Comparison of ENCODE assay signal across 30 cellular contexts in the genomic region with DNA sequence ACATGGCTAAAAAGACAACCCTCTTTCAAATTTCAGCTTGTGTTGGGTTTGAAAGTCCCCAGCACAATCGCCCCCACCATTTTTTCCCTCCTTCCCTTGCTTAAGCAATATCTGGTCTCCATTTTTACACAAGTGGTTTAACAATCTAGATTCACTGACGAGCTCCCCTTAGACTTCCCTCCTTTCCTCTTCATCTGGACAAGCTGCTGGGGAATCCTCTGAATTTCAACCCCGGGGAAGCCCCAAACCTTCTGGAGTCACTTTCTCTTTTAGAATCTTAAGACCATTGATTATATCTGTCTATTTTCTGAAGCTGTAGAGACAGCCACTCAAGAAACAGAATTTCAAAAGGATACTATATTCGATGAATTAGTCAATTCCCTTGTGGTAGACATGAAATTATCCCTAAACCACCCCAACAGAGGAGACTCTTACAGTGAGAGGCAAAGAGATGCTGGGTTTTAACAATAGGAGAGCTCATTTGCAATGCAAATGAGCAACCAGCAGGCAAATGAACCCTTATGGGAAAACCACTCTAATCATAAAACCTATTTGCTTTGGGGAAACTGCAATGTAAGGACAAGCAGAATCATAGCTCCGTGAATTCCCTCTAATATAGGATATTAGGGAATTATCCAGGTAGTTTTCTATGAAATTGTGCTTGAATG.
DNase-seq lines count a peak whose midpoint lies in the region; ATAC-seq, FAIRE-seq and TF ChIP-seq lines count a peak whose summit lies in the region.
"Had no signal": no experiment of that assay in that cellular context is flagged by ENCODE, and none has a peak within 500 bp of the region (broad histone marks: within the 10 kb centered on the region; RNA-seq: fewer than 3 reads in every experiment).

No MANE protein-coding gene starts in this region.

- TF ChIP-seq CTCF in A673 (conservative IDR thresholded peaks at IDR 0.05; ENCODE audit: low read depth, low read length) (no peak), glutamatergic neuron (IDR thresholded peaks at IDR 0.05; ENCODE audit: partially characterized antibody, unreplicated experiment) (no peak), D721Med (IDR thresholded peaks at IDR 0.05; ENCODE audit: insufficient read depth, missing control alignments) (no peak), MCF 10A (IDR thresholded peaks at IDR 0.05; ENCODE audit: unreplicated experiment) (no peak)

- no TSS peak for BruUV-seq in A673 (replicated peaks; lab: Mats Ljungman, UMichigan)
- BruUV-seq in MCF 10A (replicated peaks; lab: Mats Ljungman, UMichigan), result no TSS peak

- peak; percentile 82 for DNase-seq in A673 (ENCODE audit: low spot score)
- DNase-seq in NCI-H524 treated with DMSO at 0.1 percent for 48 hours (lab: John Stamatoyannopoulos, UW), result peak; percentile 35
- no peak for DNase-seq in glutamatergic neuron
- no peak for DNase-seq in D721Med (ENCODE audit: insufficient read length, low spot score)
- no peak for DNase-seq in activated effector memory CD4-positive, alpha-beta T cell treated with anti-CD3 and anti-CD28 coated beads, Interleukin-2, amount 50 U/mL, for 16 hours
- DNase-seq in MCF 10A (ENCODE audit: unreplicated experiment), result no peak
- no peak for DNase-seq in superior temporal gyrus (ENCODE audit: extremely low spot score)
- DNase-seq: activated CD4-positive, alpha-beta T cell treated with anti-CD3 and anti-CD28 coated beads for 4 hours; activated naive CD8-positive, alpha-beta T cell treated with anti-CD3 and anti-CD28 coated beads, Interleukin-2, amount 50 U/mL, for 24 hours; brain microvascular endothelial cell; Calu3; midbrain; MM.1S; NCI-H1930; NCI-H446; testis had no signal

- intact Hi-C loops in A673 (cut with micrococcal nuclease; ENCODE audit: unreplicated experiment), result loop anchor here (10.0 kb wide), 3 partner anchors 207 to 397 kb away; partner anchors contain the start of gene USPL1
- intact Hi-C loops in MCF 10A (cut with micrococcal nuclease), result loop anchor here (10.0 kb wide), 2 partner anchors 337 to 397 kb away; partner anchors contain the start of gene USPL1

- no peaks in the 10 kb centered on the region for H3K36me3 Mint-ChIP-seq in glutamatergic neuron (ENCODE audit: unreplicated experiment)
- H3K36me3 Mint-ChIP-seq in MCF 10A (ENCODE audit: insufficient read depth, unreplicated experiment), result no peaks in the 10 kb centered on the region
- H3K36me3 Mint-ChIP-seq: natural killer cell treated with Interleukin-12 subunit alpha and Interleukin-12 subunit beta and Interleukin-15 and Interleukin-18, amount 100 ng/mL, for 72 hours; stimulated activated effector memory CD8-positive, alpha-beta T cell treated with anti-CD3 and anti-CD28 coated beads, Interleukin-12 subunit alpha, Interleukin-12 subunit beta, amount 100 ng/mL, for 72 hours had no signal

- no peak for FAIRE-seq in D721Med (lab: Jason Lieb, UNC)
- FAIRE-seq: A204.1, colon, endometrium, G401.6, TTC549 had no signal

- no peaks in the 10 kb centered on the region for H3K27me3 ChIP-seq in A673 (replicated peaks; ENCODE audit: insufficient read depth, low read depth, low read length, poor library complexity)
- H3K27me3 ChIP-seq: BLaER1, brain microvascular endothelial cell, testis, vagina had no signal

- peaks cover 68% of the 10 kb centered on the region for H3K36me3 ChIP-seq in A673 (ENCODE audit: insufficient read depth, low read length, poor library complexity, severe bottlenecking)
- H3K36me3 ChIP-seq: BLaER1, brain microvascular endothelial cell, HAP-1, vagina had no signal

- H3K4me3 ChIP-seq in A673 (ENCODE audit: low read depth, low read length, poor library complexity, severe bottlenecking), result peak overlapping the region; percentile 51
- H3K4me3 ChIP-seq: BLaER1, HAP-1, testis, vagina had no signal

- H3K4me3 Mint-ChIP-seq in glutamatergic neuron (ENCODE audit: unreplicated experiment) (peak overlapping the region; percentile 63), MCF 10A (ENCODE audit: unreplicated experiment) (no peak overlapping the region)
- H3K4me3 Mint-ChIP-seq: activated naive CD8-positive, alpha-beta T cell treated with anti-CD3 and anti-CD28 coated beads, Interleukin-2, amount 50 U/mL, for 24 hours; natural killer cell treated with Interleukin-12 subunit alpha and Interleukin-12 subunit beta and Interleukin-15 and Interleukin-18, amount 100 ng/mL, for 72 hours; stimulated activated effector memory CD8-positive, alpha-beta T cell treated with anti-CD3 and anti-CD28 coated beads, Interleukin-12 subunit alpha, Interleukin-12 subunit beta, amount 100 ng/mL, for 72 hours had no signal

- peak overlapping the region; percentile 99 for H3K27ac ChIP-seq in A673 (ENCODE audit: low read depth, low read length, poor library complexity, severe bottlenecking)
- H3K27ac ChIP-seq: BLaER1, brain microvascular endothelial cell, testis, vagina had no signal

- ATAC-seq in HG02610 (IDR thresholded peaks at IDR 0.05; ENCODE audit: unreplicated experiment), result peak; percentile 54
- ATAC-seq: activated naive CD8-positive, alpha-beta T cell treated with anti-CD3 and anti-CD28 coated beads, Interleukin-2, amount 50 U/mL, for 24 hours; left lobe of liver; natural killer cell treated with Interleukin-12 subunit alpha and Interleukin-12 subunit beta and Interleukin-15 and Interleukin-18, amount 100 ng/mL, for 72 hours; stimulated activated effector memory CD8-positive, alpha-beta T cell treated with anti-CD3 and anti-CD28 coated beads, Interleukin-12 subunit alpha, Interleukin-12 subunit beta, amount 100 ng/mL, for 72 hours had no signal

- peaks cover 64% of the 10 kb centered on the region for H3K4me1 ChIP-seq in A673 (ENCODE audit: insufficient read depth, low read length, poor library complexity, severe bottlenecking)
- H3K4me1 ChIP-seq: BLaER1, testis, vagina had no signal

- POLR2A ChIA-PET in A673 (lab: Charles Lee; ENCODE audit: low non-redundant PET) (interaction anchor here (0.6 to 1.0 kb wide), 4 partner anchors 9 to 32 kb away, joined by 3 to 4 read pairs (median 3); no protein-coding TSS in a partner anchor), MCF 10A (lab: Yijun Ruan, JAX) (interaction anchor here (0.8 to 1.5 kb wide), 2 partner anchors 13 to 127 kb away, joined by 3 read pairs; no protein-coding TSS in a partner anchor)

- H3K9me3 ChIP-seq in A673 (ENCODE audit: low read depth, low read length, poor library complexity, severe bottlenecking), result no peaks in the 10 kb centered on the region
- H3K9me3 ChIP-seq: BLaER1, HAP-1, testis, vagina had no signal

- H3K4me1 Mint-ChIP-seq in glutamatergic neuron (ENCODE audit: low read depth, unreplicated experiment) (peaks cover 41% of the 10 kb centered on the region), MCF 10A (ENCODE audit: insufficient read depth, unreplicated experiment) (peaks cover 5% of the 10 kb centered on the region)

- H3K27me3 Mint-ChIP-seq in glutamatergic neuron (ENCODE audit: unreplicated experiment) (peaks cover 2% of the 10 kb centered on the region), MCF 10A (ENCODE audit: insufficient read depth, unreplicated experiment) (no peaks in the 10 kb centered on the region)

- H3K27ac Mint-ChIP-seq in glutamatergic neuron (ENCODE audit: unreplicated experiment), result peak overlapping the region; percentile 86
- no peak overlapping the region for H3K27ac Mint-ChIP-seq in MCF 10A (ENCODE audit: low read depth, unreplicated experiment)
- H3K27ac Mint-ChIP-seq: activated naive CD8-positive, alpha-beta T cell treated with anti-CD3 and anti-CD28 coated beads, Interleukin-2, amount 50 U/mL, for 24 hours; activated T-helper 2 cell treated with anti-CD3 and anti-CD28 coated beads, Interferon-gamma antibody, Interleukin-2, Interleukin-4, amounts not matched to agents 10 μg/mL and 5 μg/mL and 100 μg/mL, durations not matched to agents 14 hours and 24 hours and 36 hours; natural killer cell treated with Interleukin-12 subunit alpha and Interleukin-12 subunit beta and Interleukin-15 and Interleukin-18, amount 100 ng/mL, for 72 hours; progenitor cell of endocrine pancreas; stimulated activated effector memory CD8-positive, alpha-beta T cell treated with anti-CD3 and anti-CD28 coated beads, Interleukin-12 subunit alpha, Interleukin-12 subunit beta, amount 100 ng/mL, for 72 hours had no signal

- H3K9me3 Mint-ChIP-seq in glutamatergic neuron (ENCODE audit: unreplicated experiment) (no peaks in the 10 kb centered on the region), MCF 10A (ENCODE audit: unreplicated experiment) (no peaks in the 10 kb centered on the region)
- H3K9me3 Mint-ChIP-seq: activated naive CD8-positive, alpha-beta T cell treated with anti-CD3 and anti-CD28 coated beads, Interleukin-2, amount 50 U/mL, for 24 hours; activated T-helper 2 cell treated with anti-CD3 and anti-CD28 coated beads, Interferon-gamma antibody, Interleukin-2, Interleukin-4, amounts not matched to agents 10 μg/mL and 5 μg/mL and 100 μg/mL, durations not matched to agents 14 hours and 24 hours and 36 hours; natural killer cell treated with Interleukin-12 subunit alpha and Interleukin-12 subunit beta and Interleukin-15 and Interleukin-18, amount 100 ng/mL, for 72 hours; stimulated activated effector memory CD8-positive, alpha-beta T cell treated with anti-CD3 and anti-CD28 coated beads, Interleukin-12 subunit alpha, Interleukin-12 subunit beta, amount 100 ng/mL, for 72 hours had no signal

- CTCF ChIA-PET in A673 (lab: Charles Lee), result interaction anchor here (0.6 to 1.0 kb wide), 5 partner anchors 32 to 897 kb away, joined by 3 to 6 read pairs (median 3); no protein-coding TSS in a partner anchor
- CTCF ChIA-PET in MCF 10A (lab: Yijun Ruan, JAX), result interaction anchor here (0.7 to 1.6 kb wide), 10 partner anchors 11 to 374 kb away, joined by 3 to 7 read pairs (median 4); no protein-coding TSS in a partner anchor

Comparison
In these comparisons a context has a peak if more than half of its experiments do, and no peak if none do; other contexts are left out.
1. DNase-seq: peak in A673 (single experiment) and NCI-H524 treated with DMSO at 0.1 percent for 48 hours (single experiment); none in glutamatergic neuron (single experiment), D721Med (single experiment), activated effector memory CD4-positive, alpha-beta T cell treated with anti-CD3 and anti-CD28 coated beads, Interleukin-2, amount 50 U/mL, for 16 hours (single experiment), MCF 10A (single experiment) and superior temporal gyrus (single experiment).